Comparison of ENCODE assay signal across 9 cellular contexts in the genomic region with DNA sequence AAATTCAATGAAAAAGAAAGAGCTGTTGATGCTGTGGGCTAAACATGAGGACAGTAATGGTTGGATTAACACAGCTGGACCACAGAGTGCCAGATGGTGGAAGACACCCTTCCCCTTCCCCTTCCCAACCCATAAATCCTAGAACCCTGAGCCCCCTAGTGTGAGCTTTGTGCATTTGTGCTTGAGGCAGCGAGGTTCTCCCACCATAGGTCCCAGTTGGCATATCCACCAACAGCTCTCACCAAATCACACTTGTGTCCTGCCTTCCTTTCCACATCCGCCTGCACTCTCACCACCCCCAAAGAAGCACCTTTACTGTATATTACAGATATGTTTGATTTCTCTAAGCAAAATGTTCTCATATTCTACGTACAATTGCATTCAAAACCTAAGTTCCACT. TPM values are rescaled to one million over a fixed set of nuclear protein-coding genes. Genes with fewer than 3 reads are reported as not detected.
DNase-seq lines count a peak whose midpoint lies in the region; ATAC-seq and TF ChIP-seq lines count a peak whose summit lies in the region.
"Had no signal": no experiment of that assay in that cellular context is flagged by ENCODE, and none has a peak within 500 bp of the region (broad histone marks: within the 10 kb centered on the region; RNA-seq: fewer than 3 reads in every experiment).

No MANE protein-coding gene starts in this region.

- H3K9ac ChIP-seq in BLaER1 = peak overlapping the region; percentile 79
- H3K9ac ChIP-seq: parathyroid adenoma had no signal

- peaks cover 88% of the 10 kb centered on the region for H3K4me1 ChIP-seq in BLaER1
- H3K4me1 ChIP-seq: parathyroid adenoma had no signal

- H3K27me3 ChIP-seq in BLaER1 = no peaks in the 10 kb centered on the region

- H3K27ac ChIP-seq in BLaER1 = peak overlapping the region; percentile 91
- H3K27ac ChIP-seq: parathyroid adenoma had no signal

- H3K36me3 ChIP-seq in BLaER1 = no peaks in the 10 kb centered on the region

- DNase-seq in NCI-H524 (lab: John Stamatoyannopoulos, UW) (peak; percentile 73 to 84), choroid plexus epithelial cell (ENCODE audit: low read depth) (no peak), occipital lobe (lab: John Stamatoyannopoulos, UW) (no peak), EL (no peak), COLO829 (ENCODE audit: low spot score) (no peak)

- ATAC-seq in HG02623 (IDR thresholded peaks at IDR 0.05; ENCODE audit: unreplicated experiment) = no peak

- peak; percentile 39 for TF ChIP-seq CTCF in GM12875 (IDR thresholded peaks at IDR 0.05; ENCODE audit: borderline replicate concordance, insufficient read depth, low read depth, low read length)
- TF ChIP-seq CTCF in choroid plexus epithelial cell (conservative IDR thresholded peaks at IDR 0.05; ENCODE audit: low read depth, low read length) = peak; percentile 9

- peak overlapping the region; percentile 43 for H3K4me3 ChIP-seq in BLaER1
- no peak overlapping the region for H3K4me3 ChIP-seq in GM12875 (ENCODE audit: low read depth, low read length)
- no peak overlapping the region for H3K4me3 ChIP-seq in choroid plexus epithelial cell (ENCODE audit: low read depth, low read length)

- H4K20me1 ChIP-seq in BLaER1 = no peaks in the 10 kb centered on the region

- H3K4me2 ChIP-seq in BLaER1 = peak overlapping the region; percentile 83

- peaks cover 7% of the 10 kb centered on the region for H3K9me3 ChIP-seq in BLaER1

RNA-seq across cellular contexts. Expression of a gene that starts 32.8 kb away (rescaled TPM):
- total RNA-seq in occipital lobe = 128 TPM

Comparison
In these comparisons a context has a peak if more than half of its experiments do, and no peak if none do; other contexts are left out.
1. DNase-seq: peak in NCI-H524 (2 of 2); none in choroid plexus epithelial cell (single experiment), occipital lobe (single experiment), EL (single experiment) and COLO829 (single experiment).